9 cellular contexts compared by ENCODE assay signal in genomic region chr3:99925584-99925983, GRCh38.
DNase-seq lines count a peak whose midpoint lies in the region; ATAC-seq and TF ChIP-seq lines count a peak whose summit lies in the region.
"Had no signal": no experiment of that assay in that cellular context is flagged by ENCODE, and none has a peak within 500 bp of the region (broad histone marks: within the 10 kb centered on the region; RNA-seq: fewer than 3 reads in every experiment).

No MANE protein-coding gene starts in this region.

- no peaks in the 10 kb centered on the region for H3K79me2 ChIP-seq in parathyroid adenoma

- H3K27me3 ChIP-seq in parathyroid adenoma (ENCODE audit: control insufficient read depth, insufficient read depth, low read length), result no peaks in the 10 kb centered on the region
- H3K27me3 ChIP-seq in Peyer's patch, result no peaks in the 10 kb centered on the region

- H3K36me3 ChIP-seq in parathyroid adenoma (ENCODE audit: control insufficient read depth, insufficient read depth, low read length), result no peaks in the 10 kb centered on the region
- no peaks in the 10 kb centered on the region for H3K36me3 ChIP-seq in Peyer's patch

- TF ChIP-seq CTCF in coronary artery (IDR thresholded peaks at IDR 0.05) (no peak), parathyroid adenoma (IDR thresholded peaks at IDR 0.05) (no peak), Peyer's patch (IDR thresholded peaks at IDR 0.05) (no peak)

- H3K4me1 ChIP-seq in parathyroid adenoma (peaks cover 11% of the 10 kb centered on the region), Peyer's patch (peaks cover 0 to 17% (median 2%) of the 10 kb centered on the region in 4 donors)

- H3K9me3 ChIP-seq in parathyroid adenoma (ENCODE audit: control insufficient read depth, low read length) (no peaks in the 10 kb centered on the region), Peyer's patch (no peaks in the 10 kb centered on the region)

- H3K4me3 ChIP-seq in coronary artery, result no peak overlapping the region
- H3K4me3 ChIP-seq in parathyroid adenoma (ENCODE audit: low read depth, low read length), result no peak overlapping the region
- H3K4me3 ChIP-seq in Peyer's patch, result no peak overlapping the region

- peak overlapping the region; percentile 63 to 65 for H3K27ac ChIP-seq in coronary artery
- peak overlapping the region; percentile 34 for H3K27ac ChIP-seq in parathyroid adenoma
- H3K27ac ChIP-seq in Peyer's patch, result peak overlapping the region in 1 of 4 donors; percentile 32

- H2AFZ ChIP-seq in parathyroid adenoma, result peak overlapping the region; percentile 45

- no peak for ATAC-seq in GM21737 (IDR thresholded peaks at IDR 0.05; ENCODE audit: unreplicated experiment)
- no peak for ATAC-seq in HG03097 (IDR thresholded peaks at IDR 0.05; ENCODE audit: low FRiP score, unreplicated experiment)

- TF ChIP-seq POLR2A in Peyer's patch (IDR thresholded peaks at IDR 0.05), result no peak

- DNase-seq in DMS53 (lab: John Stamatoyannopoulos, UW) (peak; percentile 87), NCI-H226 (peak; percentile 62), coronary artery (ENCODE audit: low spot score) (no peak), NK-92 (lab: John Stamatoyannopoulos, UW; ENCODE audit: unreplicated experiment) (no peak), Peyer's patch (no peak)
- DNase-seq: glutamatergic neuron had no signal

- H3K4me2 ChIP-seq in parathyroid adenoma (ENCODE audit: low read length), result no peak overlapping the region

- H3K9ac ChIP-seq in parathyroid adenoma, result no peak overlapping the region

Comparison
In these comparisons a context has a peak if more than half of its experiments do, and no peak if none do; other contexts are left out.
1. DNase-seq: peak in DMS53 (single experiment) and NCI-H226 (single experiment); none in coronary artery (single experiment), NK-92 (single experiment) and Peyer's patch (0 of 3).